8 cellular contexts compared by ENCODE assay signal in the genomic region with DNA sequence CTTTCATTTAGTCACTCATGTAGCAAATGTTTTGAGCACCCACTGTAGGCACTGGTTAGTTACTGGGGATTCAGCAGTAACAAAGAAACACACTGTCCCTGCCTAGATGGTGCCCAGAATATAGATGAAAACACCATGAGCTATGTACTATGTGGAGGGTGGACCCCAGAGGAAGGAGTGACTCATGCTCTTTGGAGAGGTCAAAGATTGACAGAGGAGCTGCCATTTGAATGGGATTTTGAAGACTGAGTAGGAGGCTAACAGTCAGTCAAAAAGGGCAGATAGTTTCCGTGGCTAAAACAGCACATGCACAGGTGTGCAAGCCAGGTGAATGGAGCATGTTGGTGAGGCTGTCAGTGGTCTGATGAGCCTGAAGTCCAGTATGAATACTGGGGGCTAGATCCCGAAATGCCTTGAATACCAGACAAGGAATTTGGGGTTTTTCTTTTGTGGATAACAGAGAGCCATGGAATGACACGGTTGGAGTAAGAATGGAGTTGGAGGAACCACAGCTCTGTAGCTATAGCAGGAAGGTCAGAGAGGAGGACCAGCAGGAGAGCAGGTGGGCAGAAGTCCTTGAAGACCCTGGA. TPM values are rescaled to one million over a fixed set of nuclear protein-coding genes. Genes with fewer than 3 reads are reported as not detected.
DNase-seq lines count a peak whose midpoint lies in the region; ATAC-seq and TF ChIP-seq lines count a peak whose summit lies in the region.

No MANE protein-coding gene starts in this region.

- peaks cover 9% of the 10 kb centered on the region for H3K9me3 Mint-ChIP-seq in CD4-positive, alpha-beta T cell

- POLR2A ChIA-PET in CD4-positive, alpha-beta T cell (lab: Charles Lee) = interaction anchor here (0.5 to 9.2 kb wide), 10 partner anchors 9 to 238 kb away, joined by 3 to 134 read pairs (median 7); partner anchors contain the start of gene KDM8

- H3K27me3 Mint-ChIP-seq in CD4-positive, alpha-beta T cell = no peaks in the 10 kb centered on the region

- peak overlapping the region; percentile 72 for H3K4me3 Mint-ChIP-seq in CD4-positive, alpha-beta T cell

- peak in 2 of 10 experiments; percentile 20 to 22 for DNase-seq in CD4-positive, alpha-beta T cell
- peak; percentile 42 for DNase-seq in GM20000 (ENCODE audit: low spot score)
- DNase-seq in MV-4-11 (lab: John Stamatoyannopoulos, UW) = peak; percentile 24
- peak; percentile 48 to 72 for DNase-seq in cardiac fibroblast (ENCODE audit: low read depth in 2 of 2)
- peak; percentile 55 for DNase-seq in stimulated activated naive CD8-positive, alpha-beta T cell treated with anti-CD3 and anti-CD28 coated beads, Interleukin-15, Interleukin-2, amounts not matched to agents 100 U/mL and 50 U/mL, for 24 hours
- DNase-seq in NCI-H1436 treated with DMSO at 0.1 percent for 48 hours (lab: John Stamatoyannopoulos, UW) = no peak
- DNase-seq in DMS153 (lab: John Stamatoyannopoulos, UW) = no peak

- no peaks in the 10 kb centered on the region for H3K27me3 ChIP-seq in CD4-positive, alpha-beta T cell (ENCODE audit: control insufficient read depth, insufficient read depth, low read length)

- peak overlapping the region; percentile 9 for H3K27ac ChIP-seq in CD4-positive, alpha-beta T cell (ENCODE audit: low read depth, low read length)

- CTCF ChIA-PET in CD4-positive, alpha-beta T cell (lab: Charles Lee) = interaction anchor here (1.0 to 5.5 kb wide), 6 partner anchors 14 to 173 kb away, joined by 3 to 25 read pairs (median 5); no protein-coding TSS in a partner anchor

- H3K36me3 Mint-ChIP-seq in CD4-positive, alpha-beta T cell (ENCODE audit: low read depth) = peaks cover 80% of the 10 kb centered on the region

- ATAC-seq in CD4-positive, alpha-beta T cell (ENCODE audit: poor library complexity) = peak; percentile 24
- ATAC-seq in stimulated activated naive CD8-positive, alpha-beta T cell treated with anti-CD3 and anti-CD28 coated beads, Interleukin-15, Interleukin-2, amounts not matched to agents 100 U/mL and 50 U/mL, for 24 hours = peak; percentile 82
- ATAC-seq in HG02840 (IDR thresholded peaks at IDR 0.05; ENCODE audit: low FRiP score, unreplicated experiment) = no peak

- H3K27ac Mint-ChIP-seq in CD4-positive, alpha-beta T cell = peak overlapping the region; percentile 90

- H3K4me3 ChIP-seq in cardiac fibroblast (replicated peaks in 1 of 2; ENCODE audit: low read depth in 2 of 2, low read length in 2 of 2) = no peak overlapping the region

- peaks cover 96% of the 10 kb centered on the region for H3K4me1 Mint-ChIP-seq in CD4-positive, alpha-beta T cell (ENCODE audit: low read depth)

- intact Hi-C loops in CD4-positive, alpha-beta T cell (cut with DNase I, micrococcal nuclease) = loop anchor here in 1 of 2 experiments (1.0 kb wide), 1 partner anchor 14 kb away; no protein-coding TSS in a partner anchor

- TF ChIP-seq CTCF in CD4-positive, alpha-beta T cell (IDR thresholded peaks at IDR 0.05) = no peak
- no peak for TF ChIP-seq CTCF in GM20000 (IDR thresholded peaks at IDR 0.05; ENCODE audit: extremely low read depth, missing control alignments)
- no peak for TF ChIP-seq CTCF in cardiac fibroblast (IDR thresholded peaks at IDR 0.05; ENCODE audit: low read depth, low read length)

- H3K9me3 ChIP-seq in CD4-positive, alpha-beta T cell (ENCODE audit: control insufficient read depth, low read length) = no peaks in the 10 kb centered on the region

RNA-seq across cellular contexts. Expression of gene IL21R, which starts 6.1 kb away (rescaled TPM):
- 10 to 100 TPM; 34.5 to 34.8 TPM for total RNA-seq in CD4-positive, alpha-beta T cell

Comparison
In these comparisons a context has a peak if more than half of its experiments do, and no peak if none do; other contexts are left out.
1. DNase-seq: peak in GM20000 (single experiment), MV-4-11 (single experiment), cardiac fibroblast (2 of 2) and stimulated activated naive CD8-positive, alpha-beta T cell treated with anti-CD3 and anti-CD28 coated beads, Interleukin-15, Interleukin-2, amounts not matched to agents 100 U/mL and 50 U/mL, for 24 hours (single experiment); none in NCI-H1436 treated with DMSO at 0.1 percent for 48 hours (single experiment) and DMS153 (single experiment).